ENCODE assay signal across 8 cellular contexts in the genomic region with DNA sequence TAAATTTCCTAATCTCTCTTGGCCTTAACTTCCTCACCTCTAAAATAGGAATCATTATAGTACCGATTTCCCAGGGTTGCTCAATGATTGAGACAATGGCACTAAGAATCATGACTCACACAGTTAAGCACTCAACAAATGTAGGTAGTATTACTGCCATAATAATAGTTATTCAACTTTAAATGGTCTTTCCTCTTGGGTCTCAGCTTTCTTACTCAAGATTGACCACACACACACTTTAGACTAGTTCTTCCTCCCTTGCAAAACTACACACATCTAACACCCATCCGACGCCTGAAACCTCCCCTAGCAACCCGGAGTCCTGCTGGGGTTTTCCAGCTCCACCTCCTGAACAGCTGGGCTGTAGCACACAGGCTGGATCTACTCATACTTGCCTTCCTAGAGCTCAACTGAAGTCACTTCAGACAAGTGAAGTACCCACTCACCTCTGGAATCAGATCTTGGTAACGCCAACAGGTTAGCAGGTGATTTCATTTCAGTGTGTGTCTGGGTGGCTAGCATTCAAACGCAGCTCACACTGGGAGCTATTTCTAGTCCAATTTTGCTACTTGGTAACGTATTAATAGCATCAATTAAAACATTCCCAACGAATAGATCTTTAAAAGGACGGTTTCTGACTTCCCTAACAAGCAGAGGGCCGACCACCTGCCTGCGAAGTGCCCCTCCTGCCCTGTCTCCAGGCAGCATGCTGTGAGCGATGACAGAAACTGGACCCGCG.
DNase-seq lines count a peak whose midpoint lies in the region; ATAC-seq and TF ChIP-seq lines count a peak whose summit lies in the region.

No MANE protein-coding gene starts in this region.

- TF ChIP-seq CTCF in AG10803 (conservative IDR thresholded peaks at IDR 0.05; ENCODE audit: low read length): no peak
- TF ChIP-seq CTCF in nephron (IDR thresholded peaks at IDR 0.05; ENCODE audit: unreplicated experiment in 3 of 3): no peak

- peak overlapping the region; percentile 76 to 87 (median 78) for H3K4me3 Mint-ChIP-seq in nephron

- H3K27me3 Mint-ChIP-seq in nephron (ENCODE audit: low read depth): peaks cover 2% of the 10 kb centered on the region

- peak overlapping the region; percentile 35 to 80 (median 45) for H3K27ac Mint-ChIP-seq in nephron

- peak overlapping the region; percentile 70 for H3K4me3 ChIP-seq in AG10803 (ENCODE audit: low read length)

- H3K4me1 Mint-ChIP-seq in nephron: peaks cover 55% of the 10 kb centered on the region

- no peaks in the 10 kb centered on the region for H3K9me3 Mint-ChIP-seq in nephron

- ATAC-seq in GM18519 (IDR thresholded peaks at IDR 0.05; ENCODE audit: low FRiP score, unreplicated experiment): peak; percentile 45
- ATAC-seq in HG03039 (IDR thresholded peaks at IDR 0.05; ENCODE audit: unreplicated experiment): peak; percentile 44

- H3K36me3 Mint-ChIP-seq in nephron (ENCODE audit: low read depth): peaks cover 4% of the 10 kb centered on the region

- peak; percentile 96 for DNase-seq in AG10803 (ENCODE audit: low read depth)
- peak; percentile 71 for DNase-seq in NCI-H2171 treated with DMSO at 0.1 percent for 48 hours (lab: John Stamatoyannopoulos, UW)
- DNase-seq in activated CD4-positive, alpha-beta T cell treated with anti-CD3 and anti-CD28 coated beads, Interleukin-2, amount 50 U/mL, for 48 hours: peak; percentile 61 to 73
- peak; percentile 41 for DNase-seq in epidermal melanocyte (ENCODE audit: insufficient read length, low spot score)
- DNase-seq in superior temporal gyrus (ENCODE audit: extremely low spot score): peak; percentile 30

Comparison
In these comparisons a context has a peak if more than half of its experiments do, and no peak if none do; other contexts are left out.
1. Peak in every context shown above with its lines: DNase-seq, ATAC-seq and H3K4me3 ChIP-seq.
2. DNase-seq: peak in every context shown above with its lines; median percentile 96 in AG10803; 71 in NCI-H2171 treated with DMSO at 0.1 percent for 48 hours; 67 in activated CD4-positive, alpha-beta T cell treated with anti-CD3 and anti-CD28 coated beads, Interleukin-2, amount 50 U/mL, for 48 hours; 41 in epidermal melanocyte; 30 in superior temporal gyrus.